ENCODE assay signal across 19 cellular contexts in the genomic region with DNA sequence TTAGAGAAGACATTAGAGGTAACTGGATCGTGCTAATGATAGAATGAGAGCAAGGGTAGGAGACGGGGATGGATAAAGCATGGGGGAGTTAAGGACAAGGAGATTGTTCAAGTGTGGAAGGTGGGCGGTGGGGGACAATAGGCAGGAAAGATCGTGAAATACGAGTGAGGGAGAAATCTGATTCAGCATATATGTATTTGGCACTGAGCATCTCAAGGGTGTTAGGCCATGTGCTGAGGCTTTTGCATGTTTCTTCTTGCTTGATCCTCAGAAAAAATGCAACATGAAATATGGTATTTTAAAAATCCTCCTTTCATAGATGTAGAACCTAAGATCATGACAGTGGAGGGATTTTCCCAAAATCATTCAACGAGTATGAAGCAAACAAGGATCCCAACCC.
DNase-seq lines count a peak whose midpoint lies in the region; ATAC-seq and TF ChIP-seq lines count a peak whose summit lies in the region.
"Had no signal": no experiment of that assay in that cellular context is flagged by ENCODE, and none has a peak within 500 bp of the region (broad histone marks: within the 10 kb centered on the region; RNA-seq: fewer than 3 reads in every experiment).

No MANE protein-coding gene starts in this region.

- peak overlapping the region; percentile 38 for H4K8ac ChIP-seq in mesenchymal stem cell (ENCODE audit: low read length)

- H2BK5ac ChIP-seq in mesenchymal stem cell (ENCODE audit: low read depth, low read length, poor library complexity, severe bottlenecking), result no peak overlapping the region

- DNase-seq in A673 (ENCODE audit: low spot score) (no peak), SK-N-MC (ENCODE audit: low read depth, low spot score) (no peak), epithelial cell of esophagus (ENCODE audit: low read depth) (peak; percentile 50), mesenchymal stem cell (no peak), superior temporal gyrus (ENCODE audit: extremely low spot score) (no peak)
- DNase-seq in CD8-positive, alpha-beta memory T cell, result no peak
- DNase-seq: 8988T; CD8-positive, alpha-beta T cell; COR-L47; DMS 273 treated with DMSO at 0.1 percent for 48 hours; DMS53; DND-41; EL; H9; IMR-90 had no signal

- peaks cover 0 to 25% (median 8%) of the 10 kb centered on the region in 3 donors for H3K36me3 Mint-ChIP-seq in CD8-positive, alpha-beta memory T cell

- H3K9ac ChIP-seq in SK-N-MC (ENCODE audit: insufficient read length) (no peak overlapping the region), mesenchymal stem cell (ENCODE audit: low read length) (no peak overlapping the region)
- H3K9ac ChIP-seq: BLaER1 treated with 17β-estradiol and CSF1 and Interleukin-3, amounts not matched to agents 10 nM and 100 nM had no signal

- no peak overlapping the region for H2BK12ac ChIP-seq in mesenchymal stem cell (ENCODE audit: low read length in 2 of 2)

- BruUV-seq in A673 (replicated peaks; lab: Mats Ljungman, UMichigan), result no TSS peak

- no peak overlapping the region for H3K4ac ChIP-seq in mesenchymal stem cell (ENCODE audit: low read depth in 1 of 2, low read length in 2 of 2)

- H3K27ac ChIP-seq in A673 (ENCODE audit: low read depth, low read length, poor library complexity, severe bottlenecking) (peak overlapping the region; percentile 49), SK-N-MC (peak overlapping the region; percentile 93), mesenchymal stem cell (ENCODE audit: low read length, poor library complexity, severe bottlenecking) (no peak overlapping the region)
- no peak overlapping the region for H3K27ac ChIP-seq in CD8-positive, alpha-beta memory T cell (ENCODE audit: low read depth, low read length)
- H3K27ac ChIP-seq: BLaER1 treated with 17β-estradiol and CSF1 and Interleukin-3, amounts not matched to agents 10 nM and 100 nM had no signal

- 98% methylated on average over 6 of the region's 6 CpGs for whole genome bisulfite sequencing in mesenchymal stem cell

- CTCF ChIA-PET in A673 (lab: Charles Lee), result no interaction called here
- CTCF ChIA-PET in CD8-positive, alpha-beta memory T cell (lab: Charles Lee), result no interaction called here

- no peak overlapping the region for H2AFZ ChIP-seq in mesenchymal stem cell (ENCODE audit: low read depth, low read length)

- H3K4me3 ChIP-seq in A673 (ENCODE audit: low read depth, low read length, poor library complexity, severe bottlenecking) (no peak overlapping the region), SK-N-MC (no peak overlapping the region), epithelial cell of esophagus (ENCODE audit: low read length) (no peak overlapping the region), mesenchymal stem cell (ENCODE audit: insufficient read depth in 1 of 2, low read depth in 1 of 2, low read length in 2 of 2) (no peak overlapping the region)
- no peak overlapping the region for H3K4me3 ChIP-seq in CD8-positive, alpha-beta memory T cell (ENCODE audit: low read length)
- H3K4me3 ChIP-seq: BLaER1 treated with 17β-estradiol and CSF1 and Interleukin-3, amounts not matched to agents 10 nM and 100 nM; GM12878 had no signal

- H3K9me3 ChIP-seq in A673 (ENCODE audit: low read depth, low read length, poor library complexity, severe bottlenecking) (no peaks in the 10 kb centered on the region), SK-N-MC (ENCODE audit: low read depth, low read length) (no peaks in the 10 kb centered on the region), mesenchymal stem cell (ENCODE audit: control insufficient read depth, low read length) (no peaks in the 10 kb centered on the region)
- H3K9me3 ChIP-seq in CD8-positive, alpha-beta memory T cell (ENCODE audit: low read length), result no peaks in the 10 kb centered on the region
- H3K9me3 ChIP-seq: BLaER1 treated with 17β-estradiol and CSF1 and Interleukin-3, amounts not matched to agents 10 nM and 100 nM had no signal

- POLR2A ChIA-PET in A673 (lab: Charles Lee; ENCODE audit: low non-redundant PET), result no interaction called here
- POLR2A ChIA-PET in CD8-positive, alpha-beta memory T cell (lab: Charles Lee), result no interaction called here

- no peak overlapping the region for H3K23ac ChIP-seq in mesenchymal stem cell (ENCODE audit: low read length in 2 of 2)

- no peak overlapping the region for H3K14ac ChIP-seq in mesenchymal stem cell (ENCODE audit: low read length in 2 of 2)

- no peaks in the 10 kb centered on the region for H3K79me1 ChIP-seq in mesenchymal stem cell (replicated peaks; ENCODE audit: low read length, poor library complexity, severe bottlenecking)

- H3K4me3 Mint-ChIP-seq in CD8-positive, alpha-beta memory T cell, result no peak overlapping the region
- H3K4me3 Mint-ChIP-seq: B cell; CD8-positive, alpha-beta T cell; H9 had no signal

- no peak overlapping the region for H2BK120ac ChIP-seq in mesenchymal stem cell (ENCODE audit: low read depth, low read length)

- intact Hi-C loops in A673 (cut with micrococcal nuclease; ENCODE audit: unreplicated experiment), result no loop called here

- ATAC-seq in HG02678 (IDR thresholded peaks at IDR 0.05; ENCODE audit: unreplicated experiment), result no peak
- ATAC-seq: CD8-positive, alpha-beta T cell; GM12878 had no signal

- H3K27me3 ChIP-seq in A673 (replicated peaks; ENCODE audit: insufficient read depth, low read depth, low read length, poor library complexity) (no peaks in the 10 kb centered on the region), mesenchymal stem cell (ENCODE audit: control insufficient read depth in 1 of 2, insufficient read depth in 1 of 2, low read length in 2 of 2) (no peaks in the 10 kb centered on the region)
- no peaks in the 10 kb centered on the region for H3K27me3 ChIP-seq in CD8-positive, alpha-beta memory T cell (ENCODE audit: insufficient read depth, low read length, poor library complexity, severe bottlenecking)
- H3K27me3 ChIP-seq: BLaER1 treated with 17β-estradiol and CSF1 and Interleukin-3, amounts not matched to agents 10 nM and 100 nM had no signal

- no peaks in the 10 kb centered on the region for H3K27me3 Mint-ChIP-seq in CD8-positive, alpha-beta memory T cell
- H3K27me3 Mint-ChIP-seq: B cell had no signal

- H3K36me3 ChIP-seq in A673 (ENCODE audit: insufficient read depth, low read length, poor library complexity, severe bottlenecking), result peaks cover 85% of the 10 kb centered on the region
- H3K36me3 ChIP-seq in SK-N-MC (ENCODE audit: insufficient read depth, low read length), result peaks cover 100% of the 10 kb centered on the region
- H3K36me3 ChIP-seq in mesenchymal stem cell (ENCODE audit: control insufficient read depth in 1 of 2, insufficient read depth in 2 of 2, low read depth in 1 of 2, low read length in 2 of 2), result peaks cover 13 to 98% of the 10 kb centered on the region in 2 experiments
- H3K36me3 ChIP-seq in CD8-positive, alpha-beta memory T cell (ENCODE audit: insufficient read depth, low read length), result no peaks in the 10 kb centered on the region
- H3K36me3 ChIP-seq: BLaER1 treated with 17β-estradiol and CSF1 and Interleukin-3, amounts not matched to agents 10 nM and 100 nM had no signal

- H3K4me1 Mint-ChIP-seq in CD8-positive, alpha-beta memory T cell, result no peaks in the 10 kb centered on the region
- H3K4me1 Mint-ChIP-seq: B cell had no signal

- H4K91ac ChIP-seq in mesenchymal stem cell (ENCODE audit: low read length), result no peak overlapping the region

- no peak for TF ChIP-seq CTCF in A673 (conservative IDR thresholded peaks at IDR 0.05; ENCODE audit: low read depth, low read length)
- TF ChIP-seq CTCF in epithelial cell of esophagus (IDR thresholded peaks at IDR 0.05; ENCODE audit: insufficient read depth, low read depth, low read length, missing control alignments), result no peak

- peaks cover 8% of the 10 kb centered on the region for H3K4me1 ChIP-seq in A673 (ENCODE audit: insufficient read depth, low read length, poor library complexity, severe bottlenecking)
- H3K4me1 ChIP-seq in mesenchymal stem cell (ENCODE audit: control insufficient read depth, insufficient read depth, low read depth, low read length), result peaks cover 8% of the 10 kb centered on the region
- no peaks in the 10 kb centered on the region for H3K4me1 ChIP-seq in CD8-positive, alpha-beta memory T cell (ENCODE audit: insufficient read depth, low read length)
- H3K4me1 ChIP-seq: BLaER1 treated with 17β-estradiol and CSF1 and Interleukin-3, amounts not matched to agents 10 nM and 100 nM had no signal

- peak overlapping the region; percentile 41 for H2AK5ac ChIP-seq in mesenchymal stem cell (ENCODE audit: low read length, severe bottlenecking)

- no peak overlapping the region for H2BK15ac ChIP-seq in mesenchymal stem cell (ENCODE audit: low read depth, poor library complexity, severe bottlenecking)

- H3K4me2 ChIP-seq in mesenchymal stem cell (ENCODE audit: low read length, poor library complexity, severe bottlenecking), result no peak overlapping the region
- H3K4me2 ChIP-seq: BLaER1 treated with 17β-estradiol and CSF1 and Interleukin-3, amounts not matched to agents 10 nM and 100 nM had no signal

- H3K18ac ChIP-seq in mesenchymal stem cell (ENCODE audit: low read depth in 1 of 2, low read length in 2 of 2), result no peak overlapping the region

- no peak overlapping the region for H3K27ac Mint-ChIP-seq in CD8-positive, alpha-beta memory T cell
- H3K27ac Mint-ChIP-seq: B cell; CD8-positive, alpha-beta T cell; H9 had no signal

- no peaks in the 10 kb centered on the region for H3K9me3 Mint-ChIP-seq in CD8-positive, alpha-beta memory T cell
- H3K9me3 Mint-ChIP-seq: CD8-positive, alpha-beta T cell; H9 had no signal

Comparison
In these comparisons a context has a peak if more than half of its experiments do, and no peak if none do; other contexts are left out.
1. H3K27ac ChIP-seq: peak in A673 (single experiment) and SK-N-MC (single experiment); none in mesenchymal stem cell (single experiment) and CD8-positive, alpha-beta memory T cell (single experiment).